ENCODE assay signal across 8 cellular contexts in genomic region chr3:38648659-38649499, GRCh38. TPM values are rescaled to one million over a fixed set of nuclear protein-coding genes. Genes with fewer than 3 reads are reported as not detected.
DNase-seq lines count a peak whose midpoint lies in the region; ATAC-seq, FAIRE-seq and TF ChIP-seq lines count a peak whose summit lies in the region.

No MANE protein-coding gene starts in this region.

- 4 to 11% (median 6%) methylated on average over 27 to 56 of the region's 56 CpGs for WGBS in heart left ventricle, 4 donors
- no CpG with 5 or more reads among the region's 56 CpGs for WGBS in mesendoderm (ENCODE audit: extremely low coverage, insufficient coverage, low lambda C conversion rate)

- H3K27me3 ChIP-seq in heart left ventricle (peaks cover 0 to 42% (median 12%) of the 10 kb centered on the region in 9 donors), mesendoderm (ENCODE audit: insufficient read depth, low read length, poor library complexity) (peaks cover 3% of the 10 kb centered on the region)

- no peak overlapping the region for H2AK5ac ChIP-seq in mesendoderm (ENCODE audit: low read length)

- intact Hi-C loops in heart left ventricle (cut with DNase I) (loop anchor here in 4 of 10 donors (2.0 to 5.0 kb wide), 3 partner anchors 34 to 72 kb away; no protein-coding TSS in a partner anchor), Right ventricle myocardium superior (cut with DNase I) (loop anchor here (5.0 kb wide), 1 partner anchor 127 kb away; no protein-coding TSS in a partner anchor)

- peak overlapping the region; percentile 37 for H3K23ac ChIP-seq in mesendoderm (ENCODE audit: low read length)

- H3K4me1 ChIP-seq in heart left ventricle (peaks cover 0 to 59% (median 11%) of the 10 kb centered on the region in 12 donors), mesendoderm (ENCODE audit: control insufficient read depth, low read depth, low read length) (no peaks in the 10 kb centered on the region)

- TF ChIP-seq CTCF in heart left ventricle (IDR thresholded peaks at IDR 0.05), result no peak
- no peak for TF ChIP-seq CTCF in astrocyte of the spinal cord (IDR thresholded peaks at IDR 0.05; ENCODE audit: low read depth, low read length)

- no peak overlapping the region for H4K8ac ChIP-seq in mesendoderm (ENCODE audit: low read depth, low read length)

- no peaks in the 10 kb centered on the region for H3K9me3 ChIP-seq in heart left ventricle

- in situ Hi-C loops in astrocyte of the spinal cord (cut with HindIII; ENCODE audit: low sequenced_read_pairs), result no loop called here

- peak overlapping the region; percentile 45 to 86 (median 68) for H3K4me3 ChIP-seq in heart left ventricle
- H3K4me3 ChIP-seq in astrocyte of the spinal cord (ENCODE audit: low read depth, low read length), result peak overlapping the region; percentile 46
- H3K4me3 ChIP-seq in mesendoderm (ENCODE audit: low read length), result peak overlapping the region; percentile 58

- no peak overlapping the region for H4K5ac ChIP-seq in mesendoderm (ENCODE audit: low read length)

- H3K56ac ChIP-seq in mesendoderm (ENCODE audit: low read length), result peak overlapping the region; percentile 82

- no peak overlapping the region for H2BK120ac ChIP-seq in mesendoderm (ENCODE audit: low read depth, low read length)

- H3K18ac ChIP-seq in mesendoderm (ENCODE audit: low read length), result peak overlapping the region; percentile 47

- H3K9ac ChIP-seq in mesendoderm (ENCODE audit: low read length), result peak overlapping the region; percentile 79

- peak overlapping the region; percentile 74 for H3K4me2 ChIP-seq in mesendoderm (ENCODE audit: low read length)

- H3K4ac ChIP-seq in mesendoderm (ENCODE audit: low read depth, low read length), result no peak overlapping the region

- no peak for TF ChIP-seq POLR2A in heart left ventricle (IDR thresholded peaks at IDR 0.05)

- no peak for FAIRE-seq in GM19239 (lab: Jason Lieb, UNC)

- DNase-seq in heart left ventricle, result peak in 1 of 5 donors; percentile 22
- DNase-seq in Right ventricle myocardium superior, result no peak
- no peak for DNase-seq in astrocyte of the spinal cord (ENCODE audit: low read depth, low spot score)
- no peak for DNase-seq in mesendoderm
- no peak for DNase-seq in medulla oblongata (ENCODE audit: extremely low spot score)
- DNase-seq in amygdala (lab: John Stamatoyannopoulos, UW), result no peak
- no peak for DNase-seq in HPDE6-E6E7 (ENCODE audit: extremely low spot score)
- DNase-seq in GM19239 (ENCODE audit: insufficient read length, low spot score), result no peak

- H3K79me1 ChIP-seq in mesendoderm (ENCODE audit: low read length), result no peaks in the 10 kb centered on the region

- peak overlapping the region; percentile 71 to 98 (median 93) for H3K27ac ChIP-seq in heart left ventricle
- no peak overlapping the region for H3K27ac ChIP-seq in mesendoderm (ENCODE audit: low read depth, low read length)

- H3K79me2 ChIP-seq in mesendoderm (ENCODE audit: control insufficient read depth, insufficient read depth, low read length), result no peaks in the 10 kb centered on the region

- H3K36me3 ChIP-seq in heart left ventricle (no peaks in the 10 kb centered on the region), mesendoderm (ENCODE audit: control insufficient read depth, insufficient read depth, low read length) (no peaks in the 10 kb centered on the region)

- no peak overlapping the region for H2BK5ac ChIP-seq in mesendoderm (ENCODE audit: low read length)

- no peak for ATAC-seq in heart left ventricle
- ATAC-seq in Right ventricle myocardium superior (ENCODE audit: poor library complexity), result no peak

- no peak overlapping the region for H2BK15ac ChIP-seq in mesendoderm (replicated peaks; ENCODE audit: low read depth)

RNA-seq across cellular contexts. Expression of gene SCN5A, which starts 0.6 kb away (rescaled TPM):
- 100 to 1,000 TPM; 133 to 242 (median 198) TPM for total RNA-seq in heart left ventricle
- 10 to 100 TPM; 88.4 to 92.5 TPM for polyA plus RNA-seq in heart left ventricle
- total RNA-seq in Right ventricle myocardium superior, result 162 TPM
- 2.3 TPM for polyA plus RNA-seq in mesendoderm (2013, experiment 1 of 2)
- polyA plus RNA-seq in mesendoderm (2013, experiment 2 of 2), result 2.5 TPM
